In genomic region chr17:40510328-40510648, GRCh38 we compare ENCODE assay signal across 12 cellular contexts. TPM values are rescaled to one million over a fixed set of nuclear protein-coding genes. Genes with fewer than 3 reads are reported as not detected.
DNase-seq lines count a peak whose midpoint lies in the region; ATAC-seq and TF ChIP-seq lines count a peak whose summit lies in the region.
"Had no signal": no experiment of that assay in that cellular context is flagged by ENCODE, and none has a peak within 500 bp of the region (broad histone marks: within the 10 kb centered on the region; RNA-seq: fewer than 3 reads in every experiment).

No MANE protein-coding gene starts in this region.

- no peaks in the 10 kb centered on the region for H3K27me3 ChIP-seq in HCT116 (ENCODE audit: insufficient read depth, low read length)
- H3K27me3 ChIP-seq: dorsolateral prefrontal cortex had no signal

- TF ChIP-seq POLR2A in HCT116 (IDR thresholded peaks at IDR 0.05; ENCODE audit: borderline replicate concordance, extremely low read depth, insufficient read depth, insufficient read length) = no peak

- no peak for TF ChIP-seq RAD21 in HCT116 (IDR thresholded peaks at IDR 0.05; ENCODE audit: low read depth)

- no peaks in the 10 kb centered on the region for H3K9me3 ChIP-seq in HCT116 (ENCODE audit: control insufficient read depth in 1 of 2, insufficient read depth in 1 of 2, low read depth in 1 of 2, low read length in 2 of 2)

- H3K27ac Mint-ChIP-seq in HFFc6 = no peak overlapping the region
- H3K27ac Mint-ChIP-seq: type B pancreatic cell had no signal

- no peaks in the 10 kb centered on the region for H4K20me1 ChIP-seq in HCT116 (ENCODE audit: insufficient read depth)

- no peaks in the 10 kb centered on the region for H3K9me2 ChIP-seq in HCT116 (ENCODE audit: insufficient read depth)

- CTCF ChIA-PET in HCT116 (lab: Charles Lee) = interaction anchor here (1.2 to 1.9 kb wide), 4 partner anchors 9 to 50 kb away, joined by 3 to 9 read pairs (median 3); partner anchors contain the start of gene TNS4

- peaks cover 26% of the 10 kb centered on the region for H3K4me1 Mint-ChIP-seq in HFFc6 (ENCODE audit: low read depth)
- H3K4me1 Mint-ChIP-seq: neural crest cell had no signal

- peak overlapping the region; percentile 47; the same call in 1 of the 2 replicates for H3K27ac ChIP-seq in HCT116 (ENCODE audit: low read depth, low read length)

- H3K27me3 Mint-ChIP-seq in HFFc6 (ENCODE audit: insufficient read depth) = peaks cover 1% of the 10 kb centered on the region; the same call in 1 of the 2 replicates

- POLR2A ChIA-PET in HCT116 (lab: Charles Lee) = interaction anchor here (0.7 to 2.2 kb wide), 4 partner anchors 9 to 93 kb away, joined by 3 to 5 read pairs (median 4); partner anchors contain the start of genes TNS4 and TOP2A

- H3K9me3 Mint-ChIP-seq in HFFc6 = no peaks in the 10 kb centered on the region
- H3K9me3 Mint-ChIP-seq: neural crest cell, type B pancreatic cell had no signal

- peak overlapping the region; percentile 48 for H3K9ac ChIP-seq in HCT116 (ENCODE audit: low read length)

- peak; percentile 85 for ATAC-seq in HCT116
- peak; percentile 59 for ATAC-seq in sciatic nerve
- ATAC-seq in HG03432 (IDR thresholded peaks at IDR 0.05; ENCODE audit: unreplicated experiment) = no peak
- no peak for ATAC-seq in GM19463 (IDR thresholded peaks at IDR 0.05; ENCODE audit: unreplicated experiment)

- H3K4me1 ChIP-seq in HCT116 (ENCODE audit: control insufficient read depth in 1 of 2, insufficient read depth in 2 of 2, low read length in 2 of 2) = peaks cover 44 to 67% of the 10 kb centered on the region in 2 experiments

- H3K36me3 Mint-ChIP-seq in HFFc6 (ENCODE audit: low read depth) = no peaks in the 10 kb centered on the region
- H3K36me3 Mint-ChIP-seq: type B pancreatic cell had no signal

- TF ChIP-seq CTCF in HCT116 (IDR thresholded peaks at IDR 0.05 in 2 of 3, conservative IDR thresholded peaks at IDR 0.05 in 1 of 3; ENCODE audit: borderline replicate concordance in 1 of 3, insufficient read depth in 1 of 3, low read depth in 2 of 3, low read length in 2 of 3) (no peak), epithelial cell of proximal tubule (conservative IDR thresholded peaks at IDR 0.05; ENCODE audit: low read depth, low read length) (no peak), HFFc6 (IDR thresholded peaks at IDR 0.05) (no peak)

- no peak overlapping the region for H3K4me3 Mint-ChIP-seq in HFFc6
- H3K4me3 Mint-ChIP-seq: neural crest cell, type B pancreatic cell had no signal

- intact Hi-C loops in HCT116 (cut with micrococcal nuclease) (no loop called here), sciatic nerve (cut with DNase I) (no loop called here)

- no TSS peak for BruUV-seq in HCT116 (replicated peaks; lab: Mats Ljungman, UMichigan)

- DNase-seq in HCT116 (ENCODE audit: low read depth, low spot score) (peak; percentile 85), RKO (ENCODE audit: low spot score) (peak; percentile 52), epithelial cell of proximal tubule (ENCODE audit: low read depth) (peak; percentile 86), sciatic nerve (ENCODE audit: low spot score) (no peak), NCI-H748 treated with DMSO at 0.1 percent for 48 hours (lab: John Stamatoyannopoulos, UW) (no peak), HFFc6 (no peak)
- DNase-seq: MM.1S had no signal

- H3K4me3 ChIP-seq in HCT116 (replicated peaks in 1 of 2; ENCODE audit: low read depth in 1 of 2, low read length in 2 of 2) (peak overlapping the region in 1 of 2 experiments; percentile 23; a peak in 1 of 4 replicates), epithelial cell of proximal tubule (ENCODE audit: low read depth, low read length) (no peak overlapping the region)
- H3K4me3 ChIP-seq: dorsolateral prefrontal cortex had no signal

- peak overlapping the region; percentile 67 for H2AFZ ChIP-seq in HCT116 (ENCODE audit: low read depth, low read length, poor library complexity, severe bottlenecking)

- H3K79me2 ChIP-seq in HCT116 (ENCODE audit: insufficient read depth, low read length) = no peaks in the 10 kb centered on the region

- H3K4me2 ChIP-seq in HCT116 (ENCODE audit: low read length) = peak overlapping the region; percentile 66

- H3K36me3 ChIP-seq in HCT116 (ENCODE audit: control insufficient read depth in 1 of 2, insufficient read depth in 2 of 2, low read length in 2 of 2) = no peaks in the 10 kb centered on the region

- RAD21 ChIA-PET in HCT116 (lab: Charles Lee; ENCODE audit: low non-redundant PET in 1 of 2, low total read pairs in 2 of 2, uncharacterized antibody in 2 of 2, unreplicated experiment in 2 of 2) = interaction anchor here in 1 of 2 experiments (0.6 kb wide), 2 partner anchors 23 to 34 kb away, joined by 3 read pairs; no protein-coding TSS in a partner anchor

TF ChIP-seq in HCT116, 20 proteins besides CTCF, POLR2A, EP300 and RAD21 (continues in another document):
- peak; percentile 89 for TF ChIP-seq FOSL1 (IDR thresholded peaks at IDR 0.05; ENCODE audit: low read depth)
- TF ChIP-seq POLR2AphosphoS5 (IDR thresholded peaks at IDR 0.05; ENCODE audit: low read depth, low read length) = peak; percentile 48
- TF ChIP-seq CBX3 (IDR thresholded peaks at IDR 0.05; ENCODE audit: low read depth) = peak; percentile 96
- no peak for TF ChIP-seq EZH2 (IDR thresholded peaks at IDR 0.05)
- TF ChIP-seq, protein P1, sequence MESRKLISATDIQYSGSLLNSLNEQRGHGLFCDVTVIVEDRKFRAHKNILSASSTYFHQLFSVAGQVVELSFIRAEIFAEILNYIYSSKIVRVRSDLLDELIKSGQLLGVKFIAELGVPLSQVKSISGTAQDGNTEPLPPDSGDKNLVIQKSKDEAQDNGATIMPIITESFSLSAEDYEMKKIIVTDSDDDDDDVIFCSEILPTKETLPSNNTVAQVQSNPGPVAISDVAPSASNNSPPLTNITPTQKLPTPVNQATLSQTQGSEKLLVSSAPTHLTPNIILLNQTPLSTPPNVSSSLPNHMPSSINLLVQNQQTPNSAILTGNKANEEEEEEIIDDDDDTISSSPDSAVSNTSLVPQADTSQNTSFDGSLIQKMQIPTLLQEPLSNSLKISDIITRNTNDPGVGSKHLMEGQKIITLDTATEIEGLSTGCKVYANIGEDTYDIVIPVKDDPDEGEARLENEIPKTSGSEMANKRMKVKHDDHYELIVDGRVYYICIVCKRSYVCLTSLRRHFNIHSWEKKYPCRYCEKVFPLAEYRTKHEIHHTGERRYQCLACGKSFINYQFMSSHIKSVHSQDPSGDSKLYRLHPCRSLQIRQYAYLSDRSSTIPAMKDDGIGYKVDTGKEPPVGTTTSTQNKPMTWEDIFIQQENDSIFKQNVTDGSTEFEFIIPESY (IDR thresholded peaks at IDR 0.05; ENCODE audit: extremely low read depth, insufficient replicate concordance, low read length) = no peak
- TF ChIP-seq SRF (IDR thresholded peaks at IDR 0.05; ENCODE audit: low read depth) = no peak
- TF ChIP-seq CEBPB (IDR thresholded peaks at IDR 0.05; ENCODE audit: low read depth) = no peak
- no peak for TF ChIP-seq ELF1 (IDR thresholded peaks at IDR 0.05; ENCODE audit: borderline replicate concordance, low read depth)
- TF ChIP-seq TCF7L2 (IDR thresholded peaks at IDR 0.05; ENCODE audit: borderline replicate concordance, extremely low read depth, insufficient read depth, insufficient read length) = peak; percentile 86
- TF ChIP-seq EGR1 (IDR thresholded peaks at IDR 0.05; ENCODE audit: low read depth) = no peak
- no peak for TF ChIP-seq ZNF274 (IDR thresholded peaks at IDR 0.05; ENCODE audit: low read depth, low read length)
- no peak for TF ChIP-seq REST (IDR thresholded peaks at IDR 0.05; ENCODE audit: low read depth)
- TF ChIP-seq SIN3A (IDR thresholded peaks at IDR 0.05; ENCODE audit: low read depth) = peak; percentile 62; the same call in 1 of the 2 replicates
- TF ChIP-seq, protein P2, sequence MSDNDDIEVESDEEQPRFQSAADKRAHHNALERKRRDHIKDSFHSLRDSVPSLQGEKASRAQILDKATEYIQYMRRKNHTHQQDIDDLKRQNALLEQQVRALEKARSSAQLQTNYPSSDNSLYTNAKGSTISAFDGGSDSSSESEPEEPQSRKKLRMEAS (IDR thresholded peaks at IDR 0.05) = peak; percentile 98
- no peak for TF ChIP-seq EZH2phosphoT487 (IDR thresholded peaks at IDR 0.05; ENCODE audit: borderline replicate concordance)
- TF ChIP-seq ZFX (IDR thresholded peaks at IDR 0.05) = 0 out of 2 replicates have a peak, but pooled peaks have one; percentile 0

RNA-seq across cellular contexts. Expression of gene TNS4, which starts 8.9 kb away (rescaled TPM):
- total RNA-seq in HCT116 (2021; ENCODE audit: unreplicated experiment) (36.6 TPM), epithelial cell of proximal tubule (0.51 TPM in 1 of 2 replicates, not detected in the other), sciatic nerve (0.36 TPM)
- polyA plus RNA-seq in HCT116 (2012) = 7.4 and 9.3 TPM in 2 replicates
- total RNA-seq in HFFc6 (2021; fragmentation: NEBNext Ultra II Directional; extraction: Animal tissue kit (Norgen Biotek cat#: 25700)) = under 1 TPM in 1 of 6 experiments, not detected in 5; 0.17 TPM
- total RNA-seq: dorsolateral prefrontal cortex, neural crest cell had no signal

RNA-seq across cellular contexts. Expression of gene CCR7, which starts 55.0 kb away (rescaled TPM):
- total RNA-seq in HCT116 (2021; ENCODE audit: unreplicated experiment) = 0.69 TPM
- 0.15 TPM in 1 of 2 replicates, not detected in the other for polyA plus RNA-seq in HCT116 (2012)
- total RNA-seq in epithelial cell of proximal tubule = not detected in 2 replicates
- total RNA-seq in sciatic nerve = 1.4 TPM
- total RNA-seq in HFFc6 (2021; fragmentation: NEBNext Ultra II Directional; extraction: Animal tissue kit (Norgen Biotek cat#: 25700)) = not detected

Comparison
In these comparisons a context has a peak if more than half of its experiments do, and no peak if none do; other contexts are left out.
1. ATAC-seq: peak in HCT116 (single experiment) and sciatic nerve (single experiment); none in HG03432 (single experiment) and GM19463 (single experiment).
2. DNase-seq: peak in HCT116 (single experiment), RKO (single experiment) and epithelial cell of proximal tubule (single experiment); none in sciatic nerve (single experiment), NCI-H748 treated with DMSO at 0.1 percent for 48 hours (single experiment) and HFFc6 (single experiment).
3. RNA of gene TNS4, which starts 8.9 kb away (total RNA-seq): 36.6 TPM in HCT116 (single experiment); 0.36 TPM in sciatic nerve (single experiment), 0.17 TPM in HFFc6 and 0.51 TPM in epithelial cell of proximal tubule; every median in the first group is over 10 times any median in the second.